ENCODE assay signal across 1 cellular context in the genomic region with DNA sequence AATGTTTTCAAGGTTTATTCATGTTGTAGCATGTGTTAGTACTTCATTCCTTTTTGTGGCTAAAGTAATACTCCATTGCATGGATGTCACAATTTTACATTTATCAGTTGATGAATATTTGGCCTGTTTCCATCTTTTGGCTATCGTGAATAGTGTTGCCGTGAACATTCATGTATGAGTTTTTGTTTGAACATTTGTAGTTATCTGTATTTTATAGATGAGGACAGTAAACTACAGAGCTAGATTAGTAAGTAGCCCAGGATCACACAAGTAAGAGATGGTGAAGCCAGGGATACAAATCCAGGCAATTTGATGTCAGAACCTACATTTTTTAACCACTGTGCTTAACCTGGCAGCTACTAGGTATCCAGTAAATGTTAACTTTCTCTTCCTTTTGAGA.
TF ChIP-seq lines count a peak whose summit lies in the region.

No MANE protein-coding gene starts in this region.

TF ChIP-seq in IMR-90, 13 proteins besides CTCF, POLR2A, EP300 and RAD21:
- TF ChIP-seq CEBPB (IDR thresholded peaks at IDR 0.05; ENCODE audit: low read depth, low read length): 0 out of 2 replicates have a peak, but pooled peaks have one; percentile 12
- TF ChIP-seq NFE2L2 (IDR thresholded peaks at IDR 0.05; ENCODE audit: low read depth, low read length): no peak
TF ChIP-seq in IMR-90: peak in this region for 1.
